ENCODE assay signal across 22 cellular contexts in genomic region chr4:17704020-17704657, GRCh38.
DNase-seq lines count a peak whose midpoint lies in the region; ATAC-seq, FAIRE-seq and TF ChIP-seq lines count a peak whose summit lies in the region.
"Had no signal": no experiment of that assay in that cellular context is flagged by ENCODE, and none has a peak within 500 bp of the region (broad histone marks: within the 10 kb centered on the region; RNA-seq: fewer than 3 reads in every experiment).

No MANE protein-coding gene starts in this region.

- WGBS in body of pancreas, 2 donors = 33 to 43% methylated on average over 6 of the region's 6 CpGs

- peak; percentile 58 for ATAC-seq in body of pancreas

- H3K27ac ChIP-seq in body of pancreas = no peak overlapping the region
- H3K27ac ChIP-seq: BLaER1, GM23248, Peyer's patch, SK-N-MC had no signal

- H3K9me3 ChIP-seq in body of pancreas = no peaks in the 10 kb centered on the region
- H3K9me3 ChIP-seq: Peyer's patch had no signal

- no peaks in the 10 kb centered on the region for H3K27me3 ChIP-seq in body of pancreas
- H3K27me3 ChIP-seq: BLaER1, Peyer's patch had no signal

- TF ChIP-seq POLR2A in body of pancreas (IDR thresholded peaks at IDR 0.05) = no peak

- FAIRE-seq in RCC 7860 (lab: Jason Lieb, UNC) = no peak
- FAIRE-seq: HTR-8/SVneo had no signal

- H3K36me3 ChIP-seq in body of pancreas (replicated peaks in 1 of 2; ENCODE audit: insufficient read depth in 1 of 2, low read depth in 2 of 2) = no peaks in the 10 kb centered on the region
- H3K36me3 ChIP-seq: BLaER1, Peyer's patch had no signal

- TF ChIP-seq CTCF in body of pancreas (IDR thresholded peaks at IDR 0.05) = no peak

- H3K4me3 ChIP-seq in body of pancreas = no peak overlapping the region
- H3K4me3 ChIP-seq: BLaER1, GM23248, Peyer's patch, SK-N-MC had no signal

- intact Hi-C loops in body of pancreas (cut with DNase I) = no loop called here

- peak; percentile 8 for DNase-seq in NOMO-1 treated with DMSO at 0.1 percent for 48 hours (lab: John Stamatoyannopoulos, UW; ENCODE audit: unreplicated experiment)
- DNase-seq in NOMO-1 treated with dmso at 0.1 percent for 144 hours (lab: John Stamatoyannopoulos, UW; ENCODE audit: unreplicated experiment) = no peak
- DNase-seq in body of pancreas = peak in 2 of 4 donors; percentile 9 to 18
- peak; percentile 55 for DNase-seq in left kidney (ENCODE audit: low read depth, low spot score)
- no peak for DNase-seq in RCC 7860 (ENCODE audit: low spot score)
- DNase-seq in activated CD4-positive, alpha-beta T cell treated with anti-CD3 and anti-CD28 coated beads, Interleukin-2, amount 50 U/mL, for 48 hours = no peak
- no peak for DNase-seq in NCI-H2196 treated with DMSO at 0.1 percent for 48 hours (lab: John Stamatoyannopoulos, UW; ENCODE audit: unreplicated experiment)
- DNase-seq in DMS53 (lab: John Stamatoyannopoulos, UW) = no peak
- DNase-seq: 8988T; CD4-positive, CD25-positive, alpha-beta regulatory T cell; GM23248; H7; KBM-7; NCI-H2029; NCI-H2227 treated with DMSO at 0.1 percent for 48 hours; NCI-H69; OCI-M1; Peyer's patch; SIG-M5 had no signal

- H3K4me1 ChIP-seq in body of pancreas = peaks cover 11% of the 10 kb centered on the region
- H3K4me1 ChIP-seq: BLaER1, Peyer's patch had no signal

Comparison
In these comparisons a context has a peak if more than half of its experiments do, and no peak if none do; other contexts are left out.
1. DNase-seq: peak in NOMO-1 treated with DMSO at 0.1 percent for 48 hours (single experiment) and left kidney (single experiment); none in NOMO-1 treated with dmso at 0.1 percent for 144 hours (single experiment), RCC 7860 (single experiment), activated CD4-positive, alpha-beta T cell treated with anti-CD3 and anti-CD28 coated beads, Interleukin-2, amount 50 U/mL, for 48 hours (0 of 2), NCI-H2196 treated with DMSO at 0.1 percent for 48 hours (single experiment) and DMS53 (single experiment).